In genomic region chr7:96499532-96499931, GRCh38 we compare ENCODE assay signal across 21 cellular contexts.
"Had no signal": no experiment of that assay in that cellular context is flagged by ENCODE, and none has a peak within 500 bp of the region (broad histone marks: within the 10 kb centered on the region; RNA-seq: fewer than 3 reads in every experiment).

No MANE protein-coding gene starts in this region.

- H3K4me1 ChIP-seq: psoas muscle, suprapubic skin had no signal

- H3K36me3 ChIP-seq: suprapubic skin, WERI-Rb-1 had no signal

- H3K9me3 Mint-ChIP-seq: activated CD4-positive, alpha-beta memory T cell treated with anti-CD3 and anti-CD28 coated beads for 36 hours; activated naive CD4-positive, alpha-beta T cell treated with anti-CD3 and anti-CD28 coated beads, Interleukin-2, amount 50 U/mL, for 72 hours; activated T-helper 1 cell treated with anti-CD3 and anti-CD28 coated beads, Interleukin-12 subunit alpha, Interleukin-12 subunit beta, Interleukin-2, Interleukin-4 antibody, amounts not matched to agents 30 ng/mL and 10 ng/mL and 1 ng/mL, durations not matched to agents 14 hours and 24 hours and 36 hours; immature natural killer cell; memory B cell; naive B cell; neural crest cell; stimulated activated naive CD8-positive, alpha-beta T cell treated with anti-CD3 and anti-CD28 coated beads, Interleukin-15, Interleukin-2, amounts not matched to agents 100 ng/mL and 50 ng/mL, for 24 hours had no signal

- H3K27ac Mint-ChIP-seq: activated CD4-positive, alpha-beta memory T cell treated with anti-CD3 and anti-CD28 coated beads for 36 hours; activated naive CD4-positive, alpha-beta T cell treated with anti-CD3 and anti-CD28 coated beads, Interleukin-2, amount 50 U/mL, for 72 hours; activated T-helper 1 cell treated with anti-CD3 and anti-CD28 coated beads, Interleukin-12 subunit alpha, Interleukin-12 subunit beta, Interleukin-2, Interleukin-4 antibody, amounts not matched to agents 30 ng/mL and 10 ng/mL and 1 ng/mL, durations not matched to agents 14 hours and 24 hours and 36 hours; immature natural killer cell; memory B cell; naive B cell; stimulated activated naive CD8-positive, alpha-beta T cell treated with anti-CD3 and anti-CD28 coated beads, Interleukin-15, Interleukin-2, amounts not matched to agents 100 ng/mL and 50 ng/mL, for 24 hours had no signal

- H3K36me3 Mint-ChIP-seq: activated CD4-positive, alpha-beta memory T cell treated with anti-CD3 and anti-CD28 coated beads for 36 hours; activated naive CD4-positive, alpha-beta T cell treated with anti-CD3 and anti-CD28 coated beads, Interleukin-2, amount 50 U/mL, for 72 hours; immature natural killer cell; memory B cell; naive B cell had no signal

- H3K9me3 ChIP-seq: psoas muscle, suprapubic skin had no signal

- H3K4me3 ChIP-seq: psoas muscle, suprapubic skin had no signal

- H3K27me3 Mint-ChIP-seq: activated CD4-positive, alpha-beta memory T cell treated with anti-CD3 and anti-CD28 coated beads for 36 hours; naive B cell; stimulated activated naive CD8-positive, alpha-beta T cell treated with anti-CD3 and anti-CD28 coated beads, Interleukin-15, Interleukin-2, amounts not matched to agents 100 ng/mL and 50 ng/mL, for 24 hours had no signal

- ATAC-seq: activated naive CD4-positive, alpha-beta T cell treated with anti-CD3 and anti-CD28 coated beads, Interleukin-2, amount 50 U/mL, for 72 hours; left ventricle myocardium superior; psoas muscle; right cardiac atrium had no signal

- H3K4me1 Mint-ChIP-seq: memory B cell, naive B cell had no signal

- FAIRE-seq: small intestine had no signal

- H3K4me3 Mint-ChIP-seq: activated CD4-positive, alpha-beta memory T cell treated with anti-CD3 and anti-CD28 coated beads for 36 hours; activated T-helper 1 cell treated with anti-CD3 and anti-CD28 coated beads, Interleukin-12 subunit alpha, Interleukin-12 subunit beta, Interleukin-2, Interleukin-4 antibody, amounts not matched to agents 30 ng/mL and 10 ng/mL and 1 ng/mL, durations not matched to agents 14 hours and 24 hours and 36 hours; immature natural killer cell; memory B cell; naive B cell; neural crest cell; stimulated activated naive CD8-positive, alpha-beta T cell treated with anti-CD3 and anti-CD28 coated beads, Interleukin-15, Interleukin-2, amounts not matched to agents 100 ng/mL and 50 ng/mL, for 24 hours had no signal

- H3K27ac ChIP-seq: psoas muscle, suprapubic skin, WERI-Rb-1 had no signal

- H3K27me3 ChIP-seq: suprapubic skin had no signal

- DNase-seq: activated CD4-positive, alpha-beta memory T cell treated with anti-CD3 and anti-CD28 coated beads for 36 hours; activated gamma-delta T cell treated with Interleukin-2 at 50 U/mL for 16 hours; activated T-cell treated with anti-CD3 and anti-CD28 coated beads for 4 hours; effector CD4-positive, alpha-beta T cell; immature natural killer cell; kidney glomerular epithelial cell; left ventricle myocardium superior; naive B cell; psoas muscle; right cardiac atrium; small intestine; stimulated activated CD4-positive, alpha-beta T cell treated with anti-CD3 and anti-CD28 coated beads, Interleukin-15, amount 100 ng/mL, for 24 hours; stimulated activated CD4-positive, alpha-beta T cell treated with anti-CD3 and anti-CD28 coated beads, Interleukin-2, amount 100 ng/mL, for 48 hours; trophoblast cell; WERI-Rb-1 had no signal
